In genomic region chr3:61954097-61954528, GRCh38 we compare ENCODE assay signal across 1 cellular context.
TF ChIP-seq lines count a peak whose summit lies in the region.

No MANE protein-coding gene starts in this region.

TF ChIP-seq in WTC11, 78 proteins besides CTCF, POLR2A, EP300 and RAD21 (continued from another document):
- TF ChIP-seq ZNF512 (CRISPR knock-in tag; IDR thresholded peaks at IDR 0.05; ENCODE audit: borderline replicate concordance) (no peak), GABPB1 (CRISPR knock-in tag; IDR thresholded peaks at IDR 0.05) (no peak), ZNF671 (CRISPR knock-in tag; IDR thresholded peaks at IDR 0.05) (no peak), MXD4 (CRISPR knock-in tag; IDR thresholded peaks at IDR 0.05; ENCODE audit: borderline replicate concordance) (no peak), ZNF232 (CRISPR knock-in tag; IDR thresholded peaks at IDR 0.05) (no peak)
